In genomic region chr14:75946785-75947184, GRCh38 we compare ENCODE assay signal across 27 cellular contexts.
"Had no signal": no experiment of that assay in that cellular context is flagged by ENCODE, and none has a peak within 500 bp of the region (broad histone marks: within the 10 kb centered on the region; RNA-seq: fewer than 3 reads in every experiment).

No MANE protein-coding gene starts in this region.

- H3K4me3 Mint-ChIP-seq: activated CD4-positive, alpha-beta T cell treated with anti-CD3 and anti-CD28 coated beads for 36 hours; activated CD8-positive, alpha-beta memory T cell treated with anti-CD3 and anti-CD28 coated beads, Interleukin-2, amount 10 ng/mL, durations not matched to agents 7 days and 5 days; activated CD8-positive, alpha-beta T cell treated with anti-CD3 and anti-CD28 coated beads, Interleukin-2, amount 10 ng/mL, durations not matched to agents 7 days and 5 days; activated naive CD4-positive, alpha-beta T cell treated with anti-CD3 and anti-CD28 coated beads, Interleukin-2, amount 50 U/mL, for 24 hours; activated naive CD8-positive, alpha-beta T cell treated with anti-CD3 and anti-CD28 coated beads, Interleukin-2, amount 50 U/mL, for 24 hours; immature natural killer cell; naive B cell; stimulated activated naive B cell treated with anti-CD40 and anti-IgM and Interleukin-4, amounts not matched to agents 10 μg/mL and 1 μg/mL and 100 μg/mL, for 72 hours had no signal

- H3K27ac Mint-ChIP-seq: activated CD4-positive, alpha-beta T cell treated with anti-CD3 and anti-CD28 coated beads for 36 hours; activated CD8-positive, alpha-beta memory T cell treated with anti-CD3 and anti-CD28 coated beads, Interleukin-2, amount 10 ng/mL, durations not matched to agents 7 days and 5 days; activated CD8-positive, alpha-beta T cell treated with anti-CD3 and anti-CD28 coated beads, Interleukin-2, amount 10 ng/mL, durations not matched to agents 7 days and 5 days; activated naive CD4-positive, alpha-beta T cell treated with anti-CD3 and anti-CD28 coated beads, Interleukin-2, amount 50 U/mL, for 24 hours; activated naive CD8-positive, alpha-beta T cell treated with anti-CD3 and anti-CD28 coated beads, Interleukin-2, amount 50 U/mL, for 24 hours; activated T-helper 2 cell treated with anti-CD3 and anti-CD28 coated beads, Interferon-gamma antibody, Interleukin-2, Interleukin-4, amounts not matched to agents 10 μg/mL and 5 μg/mL and 100 μg/mL, durations not matched to agents 14 hours and 24 hours and 36 hours; immature natural killer cell; stimulated activated naive B cell treated with anti-CD40 and anti-IgM and Interleukin-4, amounts not matched to agents 10 μg/mL and 1 μg/mL and 100 μg/mL, for 72 hours had no signal

- H3K36me3 Mint-ChIP-seq: activated CD8-positive, alpha-beta memory T cell treated with anti-CD3 and anti-CD28 coated beads, Interleukin-2, amount 10 ng/mL, durations not matched to agents 7 days and 5 days had no signal

- H3K4me1 Mint-ChIP-seq: activated CD4-positive, alpha-beta T cell treated with anti-CD3 and anti-CD28 coated beads for 36 hours; activated CD8-positive, alpha-beta memory T cell treated with anti-CD3 and anti-CD28 coated beads, Interleukin-2, amount 10 ng/mL, durations not matched to agents 7 days and 5 days; activated naive CD4-positive, alpha-beta T cell treated with anti-CD3 and anti-CD28 coated beads, Interleukin-2, amount 50 U/mL, for 24 hours; activated naive CD8-positive, alpha-beta T cell treated with anti-CD3 and anti-CD28 coated beads, Interleukin-2, amount 50 U/mL, for 24 hours; immature natural killer cell; naive B cell had no signal

- H3K9me3 Mint-ChIP-seq: activated naive CD8-positive, alpha-beta T cell treated with anti-CD3 and anti-CD28 coated beads, Interleukin-2, amount 50 U/mL, for 24 hours; immature natural killer cell; stimulated activated naive B cell treated with anti-CD40 and anti-IgM and Interleukin-4, amounts not matched to agents 10 μg/mL and 1 μg/mL and 100 μg/mL, for 72 hours had no signal

- DNase-seq: activated CD4-positive, alpha-beta T cell treated with anti-CD3 and anti-CD28 coated beads for 36 hours; activated CD4-positive, CD25-positive, alpha-beta regulatory T cell; activated CD8-positive, alpha-beta memory T cell treated with anti-CD3 and anti-CD28 coated beads, Interleukin-2, amount 10 ng/mL, durations not matched to agents 7 days and 5 days; activated CD8-positive, alpha-beta T cell treated with anti-CD3 and anti-CD28 coated beads, Interleukin-2, amount 10 ng/mL, durations not matched to agents 7 days and 5 days; activated naive CD8-positive, alpha-beta T cell treated with anti-CD3 and anti-CD28 coated beads, Interleukin-2, amount 50 U/mL, for 24 hours; activated T-cell treated with anti-CD3 and anti-CD28 coated beads, Interleukin-2, amount 50 U/mL, for 48 hours; dermis blood vessel endothelial cell; effector memory CD4-positive, alpha-beta T cell; erythroblast; hippocampal formation; immature natural killer cell; kidney glomerular epithelial cell; naive B cell; pancreas; psoas muscle; stimulated activated CD4-positive, alpha-beta T cell treated with anti-CD3 and anti-CD28 coated beads, Interleukin-1b, Interleukin-23, amount 100 ng/mL, for 48 hours; stimulated activated CD4-positive, alpha-beta T cell treated with anti-CD3 and anti-CD28 coated beads, Interleukin-4, amount 100 ng/mL, for 4 hours; stimulated activated CD8-positive, alpha-beta memory T cell treated with anti-CD3 and anti-CD28 coated beads, Interleukin-4, amount 100 ng/mL, for 48 hours; stimulated activated naive B cell treated with anti-CD40 and anti-IgM and Interleukin-4, amounts not matched to agents 10 μg/mL and 1 μg/mL and 100 μg/mL, for 72 hours; stomach; T-helper 1 cell; thyroid gland; upper lobe of right lung had no signal

- ATAC-seq: activated CD4-positive, alpha-beta T cell treated with anti-CD3 and anti-CD28 coated beads for 36 hours; activated CD8-positive, alpha-beta memory T cell treated with anti-CD3 and anti-CD28 coated beads, Interleukin-2, amount 10 ng/mL, durations not matched to agents 7 days and 5 days; activated CD8-positive, alpha-beta T cell treated with anti-CD3 and anti-CD28 coated beads, Interleukin-2, amount 10 ng/mL, durations not matched to agents 7 days and 5 days; activated naive CD8-positive, alpha-beta T cell treated with anti-CD3 and anti-CD28 coated beads, Interleukin-2, amount 50 U/mL, for 24 hours; gastroesophageal sphincter; left lobe of liver; pancreas; psoas muscle; stimulated activated naive B cell treated with anti-CD40 and anti-IgM and Interleukin-4, amounts not matched to agents 10 μg/mL and 1 μg/mL and 100 μg/mL, for 72 hours; upper lobe of right lung had no signal
